ENCODE assay signal across 22 cellular contexts in the genomic region with DNA sequence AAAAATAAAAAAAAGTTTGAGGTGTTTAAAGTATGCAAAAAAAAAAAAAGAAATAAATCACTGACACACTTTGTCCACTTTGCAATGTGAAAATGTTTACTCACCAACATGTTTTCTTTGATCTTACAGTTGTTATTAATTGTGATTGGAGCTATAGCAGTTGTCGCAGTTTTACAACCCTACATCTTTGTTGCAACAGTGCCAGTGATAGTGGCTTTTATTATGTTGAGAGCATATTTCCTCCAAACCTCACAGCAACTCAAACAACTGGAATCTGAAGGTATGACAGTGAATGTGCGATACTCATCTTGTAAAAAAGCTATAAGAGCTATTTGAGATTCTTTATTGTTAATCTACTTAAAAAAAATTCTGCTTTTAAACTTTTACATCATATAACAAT.
DNase-seq lines count a peak whose midpoint lies in the region; ATAC-seq, FAIRE-seq and TF ChIP-seq lines count a peak whose summit lies in the region.
"Had no signal": no experiment of that assay in that cellular context is flagged by ENCODE, and none has a peak within 500 bp of the region (broad histone marks: within the 10 kb centered on the region; RNA-seq: fewer than 3 reads in every experiment).

No MANE protein-coding gene starts in this region.

- peak; percentile 33 for FAIRE-seq in small intestine (lab: Jason Lieb, UNC)
- FAIRE-seq: A549, D721Med, G401.6, GM12878, GM12892, GM18507 had no signal

- H3K4me1 ChIP-seq in small intestine (ENCODE audit: control insufficient read depth in 2 of 2, insufficient read depth in 1 of 2, low read depth in 1 of 2, low read length in 1 of 2) (peaks cover 2 to 5% of the 10 kb centered on the region in 2 donors), upper lobe of right lung (no peaks in the 10 kb centered on the region), uterus (no peaks in the 10 kb centered on the region)
- H3K4me1 ChIP-seq: BLaER1 treated with 17β-estradiol and CSF1 and Interleukin-3, amounts not matched to agents 10 nM and 100 nM had no signal

- H3K27ac ChIP-seq in small intestine (ENCODE audit: low read depth in 1 of 2, low read length in 1 of 2): no peak overlapping the region
- no peak overlapping the region for H3K27ac ChIP-seq in upper lobe of right lung
- H3K27ac ChIP-seq in uterus: no peak overlapping the region
- H3K27ac ChIP-seq: 22Rv1; A549; BLaER1 treated with 17β-estradiol and CSF1 and Interleukin-3, amounts not matched to agents 10 nM and 100 nM; C4-2B had no signal

- no peak for TF ChIP-seq POLR2A in uterus (IDR thresholded peaks at IDR 0.05)

- DNase-seq in HuH-7 (ENCODE audit: low spot score): peak; percentile 17
- DNase-seq in SW480 (ENCODE audit: low spot score): peak; percentile 28
- DNase-seq in left colon: no peak
- peak; percentile 59 for DNase-seq in small intestine
- no peak for DNase-seq in upper lobe of right lung
- no peak for DNase-seq in uterus
- DNase-seq: AML-193; Caco-2; Calu3; CD4-positive, alpha-beta T cell; CD8-positive, alpha-beta T cell; DMS79 treated with DMSO at 0.1 percent for 48 hours had no signal

- H3K9me3 ChIP-seq in small intestine (ENCODE audit: control insufficient read depth, low read depth) (no peaks in the 10 kb centered on the region), upper lobe of right lung (no peaks in the 10 kb centered on the region), uterus (no peaks in the 10 kb centered on the region)
- H3K9me3 ChIP-seq: A549; BLaER1 treated with 17β-estradiol and CSF1 and Interleukin-3, amounts not matched to agents 10 nM and 100 nM; Caco-2 had no signal

- H3K4me3 ChIP-seq in small intestine (ENCODE audit: low read depth in 1 of 2, low read length in 2 of 2) (no peak overlapping the region), upper lobe of right lung (no peak overlapping the region), uterus (no peak overlapping the region)
- H3K4me3 ChIP-seq: A549; BLaER1 treated with 17β-estradiol and CSF1 and Interleukin-3, amounts not matched to agents 10 nM and 100 nM; GM12878 had no signal

- 12 to 63% (median 44%) methylated on average over 2 of the region's 2 CpGs for WGBS in small intestine, 3 donors

- intact Hi-C loops in left colon (cut with DNase I, micrococcal nuclease): no loop called here
- intact Hi-C loops in upper lobe of right lung (cut with DNase I): no loop called here
- intact Hi-C loops in uterus (cut with DNase I; ENCODE audit: low total_unique reads): no loop called here

- no peaks in the 10 kb centered on the region for H3K27me3 ChIP-seq in small intestine (ENCODE audit: control insufficient read depth in 2 of 2, insufficient read depth in 2 of 2, low read length in 2 of 2)
- H3K27me3 ChIP-seq in upper lobe of right lung: no peaks in the 10 kb centered on the region
- H3K27me3 ChIP-seq in uterus: no peaks in the 10 kb centered on the region
- H3K27me3 ChIP-seq: BLaER1 treated with 17β-estradiol and CSF1 and Interleukin-3, amounts not matched to agents 10 nM and 100 nM had no signal

- TF ChIP-seq CTCF in upper lobe of right lung (IDR thresholded peaks at IDR 0.05) (no peak), uterus (IDR thresholded peaks at IDR 0.05) (no peak)

- ATAC-seq in left colon: peak; percentile 72
- no peak for ATAC-seq in HG03354 (IDR thresholded peaks at IDR 0.05; ENCODE audit: poor library complexity, severe bottlenecking, unreplicated experiment)
- no peak for ATAC-seq in upper lobe of right lung
- ATAC-seq: A549; CD8-positive, alpha-beta T cell; GM12878 had no signal

- H3K36me3 ChIP-seq in small intestine (ENCODE audit: control insufficient read depth in 2 of 2, insufficient read depth in 2 of 2, low read length in 2 of 2): peaks cover 0 to 2% of the 10 kb centered on the region in 2 donors
- H3K36me3 ChIP-seq in upper lobe of right lung: no peaks in the 10 kb centered on the region
- H3K36me3 ChIP-seq in uterus: no peaks in the 10 kb centered on the region
- H3K36me3 ChIP-seq: BLaER1 treated with 17β-estradiol and CSF1 and Interleukin-3, amounts not matched to agents 10 nM and 100 nM had no signal

Comparison
In these comparisons a context has a peak if more than half of its experiments do, and no peak if none do; other contexts are left out.
1. DNase-seq: peak in HuH-7 (single experiment), SW480 (single experiment) and small intestine (single experiment); none in left colon (0 of 2), upper lobe of right lung (single experiment) and uterus (0 of 2).